In genomic region chr20:3785240-3786125, GRCh38 we compare ENCODE assay signal across 6 cellular contexts. TPM values are rescaled to one million over a fixed set of nuclear protein-coding genes. Genes with fewer than 3 reads are reported as not detected.
DNase-seq lines count a peak whose midpoint lies in the region; ATAC-seq and TF ChIP-seq lines count a peak whose summit lies in the region.

No MANE protein-coding gene starts in this region.

- peak in 1 of 4 donors; percentile 17 for TF ChIP-seq POLR2A in upper lobe of left lung (IDR thresholded peaks at IDR 0.05)

- no peak overlapping the region for H3K27ac ChIP-seq in cardiac muscle cell
- peak overlapping the region; percentile 84 to 88 (median 87) for H3K27ac ChIP-seq in upper lobe of left lung

- TF ChIP-seq CTCF in cardiac muscle cell (IDR thresholded peaks at IDR 0.05; ENCODE audit: low read depth, low read length): peak; percentile 4
- peak in 3 of 6 experiments; percentile 17 to 20 (median 19) for TF ChIP-seq CTCF in upper lobe of left lung (IDR thresholded peaks at IDR 0.05)
- TF ChIP-seq CTCF in progenitor cell of endocrine pancreas (IDR thresholded peaks at IDR 0.05; ENCODE audit: unreplicated experiment): no peak

- H3K4me1 ChIP-seq in cardiac muscle cell (ENCODE audit: low read depth) (peaks cover 5% of the 10 kb centered on the region), upper lobe of left lung (peaks cover 49 to 63% (median 56%) of the 10 kb centered on the region in 4 donors)

- ATAC-seq in activated naive CD4-positive, alpha-beta T cell treated with anti-CD3 and anti-CD28 coated beads, Interleukin-2, amount 50 U/mL, for 72 hours: no peak
- peak in 1 of 2 donors; percentile 3 for ATAC-seq in upper lobe of left lung (ENCODE audit: low FRiP score in 2 of 2)

- H3K36me3 Mint-ChIP-seq in activated naive CD4-positive, alpha-beta T cell treated with anti-CD3 and anti-CD28 coated beads, Interleukin-2, amount 50 U/mL, for 24 hours: peaks cover 4% of the 10 kb centered on the region
- peaks cover 8 to 9% of the 10 kb centered on the region in 2 donors for H3K36me3 Mint-ChIP-seq in activated naive CD4-positive, alpha-beta T cell treated with anti-CD3 and anti-CD28 coated beads, Interleukin-2, amount 50 U/mL, for 72 hours
- peaks cover 4% of the 10 kb centered on the region for H3K36me3 Mint-ChIP-seq in progenitor cell of endocrine pancreas (ENCODE audit: insufficient read depth)

- H3K27ac Mint-ChIP-seq in activated naive CD4-positive, alpha-beta T cell treated with anti-CD3 and anti-CD28 coated beads, Interleukin-2, amount 50 U/mL, for 24 hours: peak overlapping the region; percentile 73
- peak overlapping the region in 1 of 2 donors; percentile 51 for H3K27ac Mint-ChIP-seq in activated naive CD4-positive, alpha-beta T cell treated with anti-CD3 and anti-CD28 coated beads, Interleukin-2, amount 50 U/mL, for 72 hours
- H3K27ac Mint-ChIP-seq in progenitor cell of endocrine pancreas: no peak overlapping the region

- no peaks in the 10 kb centered on the region for H3K9me3 Mint-ChIP-seq in activated naive CD4-positive, alpha-beta T cell treated with anti-CD3 and anti-CD28 coated beads, Interleukin-2, amount 50 U/mL, for 24 hours
- no peaks in the 10 kb centered on the region for H3K9me3 Mint-ChIP-seq in activated naive CD4-positive, alpha-beta T cell treated with anti-CD3 and anti-CD28 coated beads, Interleukin-2, amount 50 U/mL, for 72 hours
- no peaks in the 10 kb centered on the region for H3K9me3 Mint-ChIP-seq in progenitor cell of endocrine pancreas (ENCODE audit: low read depth)

- no peak for DNase-seq in activated naive CD4-positive, alpha-beta T cell treated with anti-CD3 and anti-CD28 coated beads, Interleukin-2, amount 50 U/mL, for 72 hours (ENCODE audit: low spot score in 2 of 2)
- DNase-seq in cardiac muscle cell (ENCODE audit: low read depth in 1 of 2, low spot score in 1 of 2) (no peak), upper lobe of left lung (peak in 1 of 2 donors; percentile 90), progenitor cell of endocrine pancreas (ENCODE audit: low spot score, unreplicated experiment) (no peak)
- DNase-seq in stimulated activated CD4-positive, alpha-beta T cell treated with anti-CD3 and anti-CD28 coated beads, Interleukin-1b, Interleukin-23, amount 100 ng/mL, for 48 hours: no peak

- no peak for TF ChIP-seq EP300 in upper lobe of left lung (IDR thresholded peaks at IDR 0.05)

- H3K27me3 ChIP-seq in cardiac muscle cell (peaks cover 4% of the 10 kb centered on the region), upper lobe of left lung (no peaks in the 10 kb centered on the region)

- H3K9me3 ChIP-seq in cardiac muscle cell (ENCODE audit: low read depth) (no peaks in the 10 kb centered on the region), upper lobe of left lung (no peaks in the 10 kb centered on the region)

- peak overlapping the region; percentile 85 for H3K4me3 Mint-ChIP-seq in activated naive CD4-positive, alpha-beta T cell treated with anti-CD3 and anti-CD28 coated beads, Interleukin-2, amount 50 U/mL, for 24 hours
- H3K4me3 Mint-ChIP-seq in progenitor cell of endocrine pancreas (ENCODE audit: low read depth): no peak overlapping the region

- no peaks in the 10 kb centered on the region for H3K27me3 Mint-ChIP-seq in activated naive CD4-positive, alpha-beta T cell treated with anti-CD3 and anti-CD28 coated beads, Interleukin-2, amount 50 U/mL, for 24 hours
- H3K27me3 Mint-ChIP-seq in progenitor cell of endocrine pancreas: peaks cover 11% of the 10 kb centered on the region

- H3K4me3 ChIP-seq in cardiac muscle cell (peak overlapping the region; percentile 47), upper lobe of left lung (peak overlapping the region; percentile 18 to 80 (median 68))

- peaks cover 50% of the 10 kb centered on the region for H3K4me1 Mint-ChIP-seq in activated naive CD4-positive, alpha-beta T cell treated with anti-CD3 and anti-CD28 coated beads, Interleukin-2, amount 50 U/mL, for 24 hours
- peaks cover 18% of the 10 kb centered on the region for H3K4me1 Mint-ChIP-seq in progenitor cell of endocrine pancreas (ENCODE audit: low read depth)

- H3K36me3 ChIP-seq in cardiac muscle cell: no peaks in the 10 kb centered on the region
- peaks cover 0 to 18% (median 0%) of the 10 kb centered on the region in 4 donors for H3K36me3 ChIP-seq in upper lobe of left lung

- 64 to 65% methylated on average over 24 to 30 of the region's 79 CpGs for WGBS in upper lobe of left lung, 2 donors

RNA-seq across cellular contexts. Expression of gene CENPB, which starts 1.1 kb away (rescaled TPM):
- total RNA-seq in activated naive CD4-positive, alpha-beta T cell treated with anti-CD3 and anti-CD28 coated beads, Interleukin-2, amount 50 U/mL, for 72 hours: 10 to 100 TPM; 34.4 to 48.1 TPM
- total RNA-seq in cardiac muscle cell (45.0 and 47.6 TPM in 2 replicates), upper lobe of left lung (100 to 1,000 TPM in 2 of 6 donors, 10 to 100 TPM in 4; 56.6 to 125 (median 89.7) TPM), progenitor cell of endocrine pancreas (49.6 and 53.8 TPM in 2 replicates)
- 10.5 and 12.5 TPM in 2 replicates for polyA plus RNA-seq in cardiac muscle cell

RNA-seq across cellular contexts. Expression of gene SPEF1, which starts 4.2 kb away (rescaled TPM):
- total RNA-seq in activated naive CD4-positive, alpha-beta T cell treated with anti-CD3 and anti-CD28 coated beads, Interleukin-2, amount 50 U/mL, for 72 hours: under 1 TPM in 1 of 2 donors, not detected in 1; 0.14 TPM
- 0.95 and 1.6 TPM in 2 replicates for total RNA-seq in cardiac muscle cell
- 0.61 and 1.2 TPM in 2 replicates for polyA plus RNA-seq in cardiac muscle cell
- total RNA-seq in upper lobe of left lung: 10 to 100 TPM in 1 of 6 donors, 1 to 10 TPM in 4, under 1 TPM in 1; 0.34 to 15.1 (median 5.4) TPM
- total RNA-seq in progenitor cell of endocrine pancreas: 1.7 and 1.9 TPM in 2 replicates

RNA-seq across cellular contexts. Expression of gene CDC25B, which starts 10.6 kb away (rescaled TPM):
- total RNA-seq in activated naive CD4-positive, alpha-beta T cell treated with anti-CD3 and anti-CD28 coated beads, Interleukin-2, amount 50 U/mL, for 72 hours: 100 to 1,000 TPM in 1 of 2 donors, 10 to 100 TPM in 1; 72.9 to 168 TPM
- total RNA-seq in cardiac muscle cell (16.9 and 59.9 TPM in 2 replicates), upper lobe of left lung (100 to 1,000 TPM in 3 of 6 donors, 10 to 100 TPM in 3; 45.5 to 151 (median 99.1) TPM), progenitor cell of endocrine pancreas (36.7 and 37.6 TPM in 2 replicates)
- 9.7 and 31.7 TPM in 2 replicates for polyA plus RNA-seq in cardiac muscle cell

RNA-seq across cellular contexts. Expression of gene ADISSP, which starts 17.9 kb away (rescaled TPM):
- total RNA-seq in activated naive CD4-positive, alpha-beta T cell treated with anti-CD3 and anti-CD28 coated beads, Interleukin-2, amount 50 U/mL, for 72 hours: 10 to 100 TPM; 44.7 to 45.0 TPM
- 22.5 and 24.1 TPM in 2 replicates for total RNA-seq in cardiac muscle cell
- 38.5 and 45.3 TPM in 2 replicates for polyA plus RNA-seq in cardiac muscle cell
- 10 to 100 TPM in 5 of 6 donors, 1 to 10 TPM in 1; 6.7 to 41.9 (median 39.1) TPM for total RNA-seq in upper lobe of left lung
- 18.9 and 20.2 TPM in 2 replicates for total RNA-seq in progenitor cell of endocrine pancreas

RNA-seq across cellular contexts. Expression of gene AP5S1, which starts 34.9 kb away (rescaled TPM):
- total RNA-seq in activated naive CD4-positive, alpha-beta T cell treated with anti-CD3 and anti-CD28 coated beads, Interleukin-2, amount 50 U/mL, for 72 hours: 10 to 100 TPM; 10.6 to 17.8 TPM
- 7.6 and 15.5 TPM in 2 replicates for total RNA-seq in cardiac muscle cell
- polyA plus RNA-seq in cardiac muscle cell: 4.7 and 22.9 TPM in 2 replicates
- 10 to 100 TPM in 5 of 6 donors, 1 to 10 TPM in 1; 9.4 to 20.8 (median 14.7) TPM for total RNA-seq in upper lobe of left lung
- total RNA-seq in progenitor cell of endocrine pancreas: 12.3 and 13.2 TPM in 2 replicates
